1 cellular context compared by ENCODE assay signal in the genomic region with DNA sequence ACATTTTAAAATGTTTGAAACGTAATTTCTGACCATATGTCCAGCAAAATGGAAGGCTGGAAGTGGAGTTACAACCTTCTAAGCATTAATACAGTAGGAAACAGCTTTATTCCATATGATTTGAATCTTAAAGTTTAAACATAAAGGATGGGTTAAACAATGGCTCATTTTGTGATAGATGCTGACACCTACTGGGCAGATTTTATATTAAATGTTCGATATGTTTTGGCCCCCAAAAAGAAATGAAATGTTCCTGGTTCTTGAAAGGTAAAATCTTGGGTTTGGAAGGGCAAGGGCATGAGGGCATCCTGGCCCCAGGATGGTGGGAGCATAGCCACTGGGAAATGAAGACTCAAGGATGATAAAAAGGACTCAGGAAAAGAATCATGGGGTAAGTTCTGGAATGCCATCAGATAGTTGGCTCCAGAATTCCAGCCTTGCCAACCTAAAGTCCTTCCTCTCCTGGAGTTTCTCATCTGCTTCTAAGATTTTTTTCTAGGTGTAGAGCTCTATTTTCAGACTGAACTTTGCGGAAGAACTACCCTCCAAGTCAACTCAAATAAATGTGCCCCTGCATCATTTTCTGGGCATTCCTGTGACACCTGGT.
TF ChIP-seq lines count a peak whose summit lies in the region.

No MANE protein-coding gene starts in this region.

TF ChIP-seq in GM23338, 12 proteins besides CTCF, POLR2A, EP300 and RAD21 (continued from another document):
- TF ChIP-seq, protein P1, sequence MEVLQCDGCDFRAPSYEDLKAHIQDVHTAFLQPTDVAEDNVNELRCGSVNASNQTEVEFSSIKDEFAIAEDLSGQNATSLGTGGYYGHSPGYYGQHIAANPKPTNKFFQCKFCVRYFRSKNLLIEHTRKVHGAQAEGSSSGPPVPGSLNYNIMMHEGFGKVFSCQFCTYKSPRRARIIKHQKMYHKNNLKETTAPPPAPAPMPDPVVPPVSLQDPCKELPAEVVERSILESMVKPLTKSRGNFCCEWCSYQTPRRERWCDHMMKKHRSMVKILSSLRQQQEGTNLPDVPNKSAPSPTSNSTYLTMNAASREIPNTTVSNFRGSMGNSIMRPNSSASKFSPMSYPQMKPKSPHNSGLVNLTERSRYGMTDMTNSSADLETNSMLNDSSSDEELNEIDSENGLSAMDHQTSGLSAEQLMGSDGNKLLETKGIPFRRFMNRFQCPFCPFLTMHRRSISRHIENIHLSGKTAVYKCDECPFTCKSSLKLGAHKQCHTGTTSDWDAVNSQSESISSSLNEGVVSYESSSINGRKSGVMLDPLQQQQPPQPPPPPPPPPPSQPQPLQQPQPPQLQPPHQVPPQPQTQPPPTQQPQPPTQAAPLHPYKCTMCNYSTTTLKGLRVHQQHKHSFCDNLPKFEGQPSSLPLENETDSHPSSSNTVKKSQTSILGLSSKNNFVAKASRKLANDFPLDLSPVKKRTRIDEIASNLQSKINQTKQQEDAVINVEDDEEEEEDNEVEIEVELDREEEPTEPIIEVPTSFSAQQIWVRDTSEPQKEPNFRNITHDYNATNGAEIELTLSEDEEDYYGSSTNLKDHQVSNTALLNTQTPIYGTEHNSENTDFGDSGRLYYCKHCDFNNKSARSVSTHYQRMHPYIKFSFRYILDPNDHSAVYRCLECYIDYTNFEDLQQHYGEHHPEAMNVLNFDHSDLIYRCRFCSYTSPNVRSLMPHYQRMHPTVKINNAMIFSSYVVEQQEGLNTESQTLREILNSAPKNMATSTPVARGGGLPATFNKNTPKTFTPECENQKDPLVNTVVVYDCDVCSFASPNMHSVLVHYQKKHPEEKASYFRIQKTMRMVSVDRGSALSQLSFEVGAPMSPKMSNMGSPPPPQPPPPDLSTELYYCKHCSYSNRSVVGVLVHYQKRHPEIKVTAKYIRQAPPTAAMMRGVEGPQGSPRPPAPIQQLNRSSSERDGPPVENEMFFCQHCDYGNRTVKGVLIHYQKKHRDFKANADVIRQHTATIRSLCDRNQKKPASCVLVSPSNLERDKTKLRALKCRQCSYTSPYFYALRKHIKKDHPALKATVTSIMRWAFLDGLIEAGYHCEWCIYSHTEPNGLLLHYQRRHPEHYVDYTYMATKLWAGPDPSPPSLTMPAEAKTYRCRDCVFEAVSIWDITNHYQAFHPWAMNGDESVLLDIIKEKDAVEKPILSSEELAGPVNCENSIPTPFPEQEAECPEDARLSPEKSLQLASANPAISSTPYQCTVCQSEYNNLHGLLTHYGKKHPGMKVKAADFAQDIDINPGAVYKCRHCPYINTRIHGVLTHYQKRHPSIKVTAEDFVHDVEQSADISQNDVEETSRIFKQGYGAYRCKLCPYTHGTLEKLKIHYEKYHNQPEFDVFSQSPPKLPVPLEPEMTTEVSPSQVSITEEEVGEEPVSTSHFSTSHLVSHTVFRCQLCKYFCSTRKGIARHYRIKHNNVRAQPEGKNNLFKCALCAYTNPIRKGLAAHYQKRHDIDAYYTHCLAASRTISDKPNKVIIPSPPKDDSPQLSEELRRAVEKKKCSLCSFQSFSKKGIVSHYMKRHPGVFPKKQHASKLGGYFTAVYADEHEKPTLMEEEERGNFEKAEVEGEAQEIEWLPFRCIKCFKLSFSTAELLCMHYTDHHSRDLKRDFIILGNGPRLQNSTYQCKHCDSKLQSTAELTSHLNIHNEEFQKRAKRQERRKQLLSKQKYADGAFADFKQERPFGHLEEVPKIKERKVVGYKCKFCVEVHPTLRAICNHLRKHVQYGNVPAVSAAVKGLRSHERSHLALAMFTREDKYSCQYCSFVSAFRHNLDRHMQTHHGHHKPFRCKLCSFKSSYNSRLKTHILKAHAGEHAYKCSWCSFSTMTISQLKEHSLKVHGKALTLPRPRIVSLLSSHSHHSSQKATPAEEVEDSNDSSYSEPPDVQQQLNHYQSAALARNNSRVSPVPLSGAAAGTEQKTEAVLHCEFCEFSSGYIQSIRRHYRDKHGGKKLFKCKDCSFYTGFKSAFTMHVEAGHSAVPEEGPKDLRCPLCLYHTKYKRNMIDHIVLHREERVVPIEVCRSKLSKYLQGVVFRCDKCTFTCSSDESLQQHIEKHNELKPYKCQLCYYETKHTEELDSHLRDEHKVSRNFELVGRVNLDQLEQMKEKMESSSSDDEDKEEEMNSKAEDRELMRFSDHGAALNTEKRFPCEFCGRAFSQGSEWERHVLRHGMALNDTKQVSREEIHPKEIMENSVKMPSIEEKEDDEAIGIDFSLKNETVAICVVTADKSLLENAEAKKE (CRISPR knock-in tag; IDR thresholded peaks at IDR 0.05): no peak
- TF ChIP-seq ZNF114 (CRISPR knock-in tag; IDR thresholded peaks at IDR 0.05): no peak
- TF ChIP-seq ZNF331 (CRISPR knock-in tag; IDR thresholded peaks at IDR 0.05; ENCODE audit: low read depth): no peak
- TF ChIP-seq, protein P2, sequence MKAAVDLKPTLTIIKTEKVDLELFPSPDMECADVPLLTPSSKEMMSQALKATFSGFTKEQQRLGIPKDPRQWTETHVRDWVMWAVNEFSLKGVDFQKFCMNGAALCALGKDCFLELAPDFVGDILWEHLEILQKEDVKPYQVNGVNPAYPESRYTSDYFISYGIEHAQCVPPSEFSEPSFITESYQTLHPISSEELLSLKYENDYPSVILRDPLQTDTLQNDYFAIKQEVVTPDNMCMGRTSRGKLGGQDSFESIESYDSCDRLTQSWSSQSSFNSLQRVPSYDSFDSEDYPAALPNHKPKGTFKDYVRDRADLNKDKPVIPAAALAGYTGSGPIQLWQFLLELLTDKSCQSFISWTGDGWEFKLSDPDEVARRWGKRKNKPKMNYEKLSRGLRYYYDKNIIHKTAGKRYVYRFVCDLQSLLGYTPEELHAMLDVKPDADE (IDR thresholded peaks at IDR 0.05): no peak
- no peak for TF ChIP-seq POLR2AphosphoS5 (IDR thresholded peaks at IDR 0.05; ENCODE audit: low read depth)
- TF ChIP-seq CREB1 (CRISPR knock-in tag; IDR thresholded peaks at IDR 0.05; ENCODE audit: low read depth): no peak
- no peak for TF ChIP-seq EZH2 (IDR thresholded peaks at IDR 0.05; ENCODE audit: low read depth, unreplicated experiment)
